In genomic region chr5:140302786-140303639, GRCh38 we compare ENCODE assay signal across 1 cellular context.
TF ChIP-seq lines count a peak whose summit lies in the region.

Gene PFDN1 (minus strand): TSS chr5:140303101. CDS start chr5:140303073, 28 bp downstream.

TF ChIP-seq in K562, 482 proteins besides CTCF, POLR2A, EP300 and RAD21 (continued from another document and continues in another):
- TF ChIP-seq PRDM10 (IDR thresholded peaks at IDR 0.05; ENCODE audit: partially characterized antibody) (peak; percentile 41), RBBP5 (IDR thresholded peaks at IDR 0.05; ENCODE audit: borderline replicate concordance, insufficient read depth, low read length, poor library complexity, severe bottlenecking) (peak; percentile 64), ZBTB12 (CRISPR knock-in tag; IDR thresholded peaks at IDR 0.05) (peak; percentile 69), MAZ (CRISPR knock-in tag; conservative IDR thresholded peaks at IDR 0.05 in 1 of 2, IDR thresholded peaks at IDR 0.05 in 1 of 2) (peak in 1 of 2 experiments; percentile 34; a peak in 1 of 4 replicates), BRD9 (IDR thresholded peaks at IDR 0.05; ENCODE audit: low read depth, partially characterized antibody) (peak; percentile 79), NONO (IDR thresholded peaks at IDR 0.05; ENCODE audit: low read depth in 2 of 2, low read length in 1 of 2) (peak in 1 of 2 experiments; percentile 12; a peak in 1 of 4 replicates), CREB3L1 (IDR thresholded peaks at IDR 0.05; ENCODE audit: borderline replicate concordance, low read depth) (0 out of 2 replicates have a peak, but pooled peaks have one; percentile 23), TOE1 (IDR thresholded peaks at IDR 0.05; ENCODE audit: borderline replicate concordance) (0 out of 2 replicates have a peak, but pooled peaks have one; percentile 34), TOE1 (CRISPR knock-in tag; IDR thresholded peaks at IDR 0.05; ENCODE audit: borderline replicate concordance, low read depth) (no peak), EP400 (IDR thresholded peaks at IDR 0.05) (peak; percentile 68), SMAD1 (IDR thresholded peaks at IDR 0.05; ENCODE audit: low read depth, low read length, partially characterized antibody) (peak; percentile 77), ZSCAN29 (IDR thresholded peaks at IDR 0.05) (peak; percentile 57; the same call in 1 of the 2 replicates), L3MBTL2 (IDR thresholded peaks at IDR 0.05) (peak; percentile 69; the same call in 1 of the 2 replicates), TBP (optimal IDR thresholded peaks at IDR 0.05; ENCODE audit: low read depth, low read length) (peak; percentile 80), DIDO1 (tag; IDR thresholded peaks at IDR 0.05; ENCODE audit: low read depth) (peak; percentile 36; the same call in 1 of the 2 replicates), CSDE1 (IDR thresholded peaks at IDR 0.05) (0 out of 4 replicates have a peak, but pooled peaks of 1 of the 2 experiments have one; percentile 20), RHOXF2B (CRISPR knock-in tag; conservative IDR thresholded peaks at IDR 0.05) (no peak), ZNF239 (CRISPR knock-in tag; IDR thresholded peaks at IDR 0.05) (no peak), SREBF2 (CRISPR knock-in tag; IDR thresholded peaks at IDR 0.05) (no peak), HMBOX1 (IDR thresholded peaks at IDR 0.05) (peak; percentile 87), POLR2AphosphoS5 (IDR thresholded peaks at IDR 0.05; ENCODE audit: control insufficient read depth, insufficient read depth, low read depth, low read length) (peak; percentile 89), ATF3 (IDR thresholded peaks at IDR 0.05) (no peak), ATF3 (CRISPR knock-in tag; conservative IDR thresholded peaks at IDR 0.05) (peak; percentile 69; the same call in 1 of the 2 replicates), TAF7 (tag; IDR thresholded peaks at IDR 0.05) (peak; percentile 68; the same call in 1 of the 2 replicates), ZBTB9 (CRISPR knock-in tag; IDR thresholded peaks at IDR 0.05) (0 out of 2 replicates have a peak, but pooled peaks have one; percentile 13), ZNF57 (CRISPR knock-in tag; IDR thresholded peaks at IDR 0.05) (no peak), E2F8 (IDR thresholded peaks at IDR 0.05; ENCODE audit: low read depth, partially characterized antibody) (no peak), E2F6 (IDR thresholded peaks at IDR 0.05; ENCODE audit: borderline replicate concordance in 1 of 2, extremely low read depth in 1 of 2, insufficient read depth in 1 of 2, insufficient read length in 1 of 2, low read depth in 1 of 2, low read length in 1 of 2, poor library complexity in 1 of 2, severe bottlenecking in 1 of 2) (peak in 1 of 2 experiments; percentile 35), ATF7 (IDR thresholded peaks at IDR 0.05) (peak; percentile 71), CBX1 (IDR thresholded peaks at IDR 0.05; ENCODE audit: low read depth) (no peak), EWSR1 (IDR thresholded peaks at IDR 0.05; ENCODE audit: borderline replicate concordance, low read depth, partially characterized antibody) (no peak), ARNT (IDR thresholded peaks at IDR 0.05) (peak in 1 of 2 experiments; percentile 74; a peak in 2 of 4 replicates), ZNF740 (CRISPR knock-in tag; IDR thresholded peaks at IDR 0.05) (peak; percentile 45; the same call in 1 of the 2 replicates), ZNF740 (tag; IDR thresholded peaks at IDR 0.05) (no peak), XRCC5 (IDR thresholded peaks at IDR 0.05; ENCODE audit: low read depth, low read length) (no peak), ZBTB7A (IDR thresholded peaks at IDR 0.05; ENCODE audit: borderline replicate concordance, control insufficient read depth, low read depth, low read length) (peak; percentile 82), SOX6 (IDR thresholded peaks at IDR 0.05) (peak; percentile 61; the same call in 1 of the 2 replicates), CTCFL (IDR thresholded peaks at IDR 0.05; ENCODE audit: borderline replicate concordance, insufficient read depth, low read depth, low read length, poor library complexity, severe bottlenecking) (no peak), ZKSCAN1 (IDR thresholded peaks at IDR 0.05; ENCODE audit: low read depth, low read length) (peak; percentile 7; the same call in 1 of the 2 replicates), PHF8 (IDR thresholded peaks at IDR 0.05; ENCODE audit: borderline replicate concordance, low read length) (peak; percentile 90), SMARCA4 (IDR thresholded peaks at IDR 0.05) (peak; percentile 50), POLR2G (IDR thresholded peaks at IDR 0.05; ENCODE audit: low read depth, low read length) (peak; percentile 69), ZEB2 (IDR thresholded peaks at IDR 0.05) (peak; percentile 66; the same call in 1 of the 2 replicates), ZBTB17 (CRISPR knock-in tag; IDR thresholded peaks at IDR 0.05) (no peak), RBFOX2 (IDR thresholded peaks at IDR 0.05; ENCODE audit: low read depth, low read length) (peak; percentile 74), DPF2 (IDR thresholded peaks at IDR 0.05) (peak; percentile 78), GATA2 (CRISPR knock-in tag; IDR thresholded peaks at IDR 0.05) (peak; percentile 73), CTBP1 (IDR thresholded peaks at IDR 0.05; ENCODE audit: borderline replicate concordance) (peak; percentile 68; the same call in 1 of the 2 replicates), TAF1 (IDR thresholded peaks at IDR 0.05; ENCODE audit: control insufficient read depth, extremely low read depth, insufficient read depth, low read length, severe bottlenecking) (peak; percentile 93), POLR3A (IDR thresholded peaks at IDR 0.05; ENCODE audit: borderline replicate concordance, extremely low read depth, insufficient read depth, insufficient read length) (no peak)
